In genomic region chr19:7781157-7781556, GRCh38 we compare ENCODE assay signal across 24 cellular contexts. TPM values are rescaled to one million over a fixed set of nuclear protein-coding genes. Genes with fewer than 3 reads are reported as not detected.
"Had no signal": no experiment of that assay in that cellular context is flagged by ENCODE, and none has a peak within 500 bp of the region (broad histone marks: within the 10 kb centered on the region; RNA-seq: fewer than 3 reads in every experiment).

No MANE protein-coding gene starts in this region.

- DNase-seq: activated B cell treated with CpG ODN at 0.5 μM for 24 hours; activated CD4-positive, alpha-beta T cell treated with anti-CD3 and anti-CD28 coated beads for 1 hour; activated CD4-positive, alpha-beta T cell treated with anti-CD3 and anti-CD28 coated beads, Interleukin-2, amount 10 ng/mL, durations not matched to agents 24 days and 14 days; activated CD4-positive, alpha-beta T cell treated with anti-CD3 and anti-CD28 coated beads, Interleukin-2, amount 50 U/mL, for 48 hours; activated CD8-positive, alpha-beta memory T cell treated with anti-CD3 and anti-CD28 coated beads, Interleukin-2, amount 10 ng/mL, durations not matched to agents 7 days and 5 days; activated gamma-delta T cell treated with Interleukin-2 at 50 U/mL for 16 hours; activated naive CD4-positive, alpha-beta T cell treated with anti-CD3 and anti-CD28 coated beads, Interleukin-2, amount 10 ng/mL, durations not matched to agents 7 days and 5 days; activated naive CD8-positive, alpha-beta T cell treated with anti-CD3 and anti-CD28 coated beads for 36 hours; activated T-cell treated with anti-CD3 and anti-CD28 coated beads, Interleukin-2, amount 50 U/mL, for 4 hours; caudate nucleus; Kasumi-1; KBM-7; NCI-H1048; NCI-H146; NCI-H1930; NCI-H345; NCI-H510A treated with DMSO at 0.1 percent for 48 hours; NCI-H69; NK-92 treated with Interleukin-12 subunit alpha and Interleukin-12 subunit beta, amount 100 ng/mL, for 24 hours; SHP77 treated with DMSO at 0.1 percent for 48 hours; T-helper 17 cell; T-helper 9 cell had no signal

- H3K27ac Mint-ChIP-seq: activated B cell treated with CpG ODN at 0.5 μM for 24 hours; activated CD4-positive, alpha-beta T cell treated with anti-CD3 and anti-CD28 coated beads, Interleukin-2, amount 10 ng/mL, durations not matched to agents 24 days and 14 days; activated CD8-positive, alpha-beta memory T cell treated with anti-CD3 and anti-CD28 coated beads, Interleukin-2, amount 10 ng/mL, durations not matched to agents 7 days and 5 days; activated naive CD4-positive, alpha-beta T cell treated with anti-CD3 and anti-CD28 coated beads, Interleukin-2, amount 10 ng/mL, durations not matched to agents 7 days and 5 days; activated naive CD8-positive, alpha-beta T cell treated with anti-CD3 and anti-CD28 coated beads for 36 hours; activated T-helper 17 cell treated with anti-CD3 and anti-CD28 coated beads, Interleukin-2, amount 50 U/mL, for 72 hours; T-helper 17 cell had no signal

- H3K4me3 Mint-ChIP-seq: activated B cell treated with CpG ODN at 0.5 μM for 24 hours; activated CD4-positive, alpha-beta T cell treated with anti-CD3 and anti-CD28 coated beads, Interleukin-2, amount 10 ng/mL, durations not matched to agents 24 days and 14 days; activated CD8-positive, alpha-beta memory T cell treated with anti-CD3 and anti-CD28 coated beads, Interleukin-2, amount 10 ng/mL, durations not matched to agents 7 days and 5 days; activated naive CD4-positive, alpha-beta T cell treated with anti-CD3 and anti-CD28 coated beads, Interleukin-2, amount 10 ng/mL, durations not matched to agents 7 days and 5 days; activated naive CD8-positive, alpha-beta T cell treated with anti-CD3 and anti-CD28 coated beads for 36 hours; activated T-cell treated with anti-CD3 and anti-CD28 coated beads, Interleukin-2, amount 50 U/mL, for 4 hours; activated T-helper 17 cell treated with anti-CD3 and anti-CD28 coated beads, Interleukin-2, amount 50 U/mL, for 72 hours; T-helper 17 cell had no signal

- H3K4me1 Mint-ChIP-seq: activated CD8-positive, alpha-beta memory T cell treated with anti-CD3 and anti-CD28 coated beads, Interleukin-2, amount 10 ng/mL, durations not matched to agents 7 days and 5 days; activated naive CD4-positive, alpha-beta T cell treated with anti-CD3 and anti-CD28 coated beads, Interleukin-2, amount 10 ng/mL, durations not matched to agents 7 days and 5 days; activated T-helper 17 cell treated with anti-CD3 and anti-CD28 coated beads, Interleukin-2, amount 50 U/mL, for 72 hours had no signal

- H3K36me3 Mint-ChIP-seq: activated CD8-positive, alpha-beta memory T cell treated with anti-CD3 and anti-CD28 coated beads, Interleukin-2, amount 10 ng/mL, durations not matched to agents 7 days and 5 days; activated naive CD4-positive, alpha-beta T cell treated with anti-CD3 and anti-CD28 coated beads, Interleukin-2, amount 10 ng/mL, durations not matched to agents 7 days and 5 days; activated naive CD8-positive, alpha-beta T cell treated with anti-CD3 and anti-CD28 coated beads for 36 hours had no signal

- ATAC-seq: activated CD8-positive, alpha-beta memory T cell treated with anti-CD3 and anti-CD28 coated beads, Interleukin-2, amount 10 ng/mL, durations not matched to agents 7 days and 5 days; activated T-cell treated with anti-CD3 and anti-CD28 coated beads, Interleukin-2, amount 50 U/mL, for 4 hours; activated T-helper 17 cell treated with anti-CD3 and anti-CD28 coated beads, Interleukin-2, amount 50 U/mL, for 72 hours; T-helper 17 cell had no signal

- H3K9me3 Mint-ChIP-seq: activated naive CD8-positive, alpha-beta T cell treated with anti-CD3 and anti-CD28 coated beads for 36 hours; activated T-cell treated with anti-CD3 and anti-CD28 coated beads, Interleukin-2, amount 50 U/mL, for 4 hours; activated T-helper 17 cell treated with anti-CD3 and anti-CD28 coated beads, Interleukin-2, amount 50 U/mL, for 72 hours had no signal

RNA-seq across cellular contexts. Expression of gene CLEC4M, which starts 18.1 kb away (rescaled TPM):
- total RNA-seq: activated CD4-positive, alpha-beta T cell treated with anti-CD3 and anti-CD28 coated beads, Interleukin-2, amount 10 ng/mL, durations not matched to agents 24 days and 14 days; activated CD8-positive, alpha-beta memory T cell treated with anti-CD3 and anti-CD28 coated beads, Interleukin-2, amount 10 ng/mL, durations not matched to agents 7 days and 5 days; activated naive CD8-positive, alpha-beta T cell treated with anti-CD3 and anti-CD28 coated beads for 36 hours; activated T-cell treated with anti-CD3 and anti-CD28 coated beads, Interleukin-2, amount 50 U/mL, for 4 hours; activated T-helper 17 cell treated with anti-CD3 and anti-CD28 coated beads, Interleukin-2, amount 50 U/mL, for 72 hours; cerebellum had no signal

RNA-seq across cellular contexts. Expression of gene CD209, which starts 33.8 kb away (rescaled TPM):
- total RNA-seq: activated CD4-positive, alpha-beta T cell treated with anti-CD3 and anti-CD28 coated beads, Interleukin-2, amount 10 ng/mL, durations not matched to agents 24 days and 14 days; activated CD8-positive, alpha-beta memory T cell treated with anti-CD3 and anti-CD28 coated beads, Interleukin-2, amount 10 ng/mL, durations not matched to agents 7 days and 5 days; activated naive CD8-positive, alpha-beta T cell treated with anti-CD3 and anti-CD28 coated beads for 36 hours; activated T-cell treated with anti-CD3 and anti-CD28 coated beads, Interleukin-2, amount 50 U/mL, for 4 hours; activated T-helper 17 cell treated with anti-CD3 and anti-CD28 coated beads, Interleukin-2, amount 50 U/mL, for 72 hours; T-helper 17 cell had no signal

RNA-seq across cellular contexts. Expression of gene CLEC4G, which starts 49.2 kb away (rescaled TPM):
- total RNA-seq: activated CD4-positive, alpha-beta T cell treated with anti-CD3 and anti-CD28 coated beads, Interleukin-2, amount 10 ng/mL, durations not matched to agents 24 days and 14 days; activated CD8-positive, alpha-beta memory T cell treated with anti-CD3 and anti-CD28 coated beads, Interleukin-2, amount 10 ng/mL, durations not matched to agents 7 days and 5 days; activated naive CD8-positive, alpha-beta T cell treated with anti-CD3 and anti-CD28 coated beads for 36 hours; activated T-cell treated with anti-CD3 and anti-CD28 coated beads, Interleukin-2, amount 50 U/mL, for 4 hours; activated T-helper 17 cell treated with anti-CD3 and anti-CD28 coated beads, Interleukin-2, amount 50 U/mL, for 72 hours; T-helper 17 cell had no signal
